38 cellular contexts compared by ENCODE assay signal in genomic region chr1:200136384-200136783, GRCh38.
"Had no signal": no experiment of that assay in that cellular context is flagged by ENCODE, and none has a peak within 500 bp of the region (broad histone marks: within the 10 kb centered on the region; RNA-seq: fewer than 3 reads in every experiment).

No MANE protein-coding gene starts in this region.

- H3K4me1 ChIP-seq: breast epithelium had no signal

- H3K27ac ChIP-seq: body of pancreas, brain microvascular endothelial cell, breast epithelium, VCaP had no signal

- H3K4me3 Mint-ChIP-seq: activated B cell treated with CpG ODN at 0.5 μM for 24 hours; activated CD4-positive, alpha-beta memory T cell treated with anti-CD3 and anti-CD28 coated beads for 36 hours; activated CD4-positive, alpha-beta T cell treated with anti-CD3 and anti-CD28 coated beads, Interleukin-2, amount 10 ng/mL, durations not matched to agents 24 days and 14 days; activated CD8-positive, alpha-beta T cell treated with anti-CD3 and anti-CD28 coated beads for 36 hours; activated naive CD4-positive, alpha-beta T cell treated with anti-CD3 and anti-CD28 coated beads for 36 hours; activated naive CD8-positive, alpha-beta T cell treated with anti-CD3 and anti-CD28 coated beads, Interleukin-2, amount 10 ng/mL, durations not matched to agents 7 days and 5 days; activated naive CD8-positive, alpha-beta T cell treated with anti-CD3 and anti-CD28 coated beads, Interleukin-2, amount 50 U/mL, for 24 hours; activated T-cell treated with anti-CD3 and anti-CD28 coated beads, Interleukin-2, amount 50 U/mL, for 4 hours; activated T-cell treated with anti-CD3 and anti-CD28 coated beads, Interleukin-2, amount 50 U/mL, for 72 hours; activated T-helper 1 cell treated with anti-CD3 and anti-CD28 coated beads, Interleukin-12 subunit alpha, Interleukin-12 subunit beta, Interleukin-2, Interleukin-4 antibody, amounts not matched to agents 30 ng/mL and 10 ng/mL and 1 ng/mL, durations not matched to agents 14 hours and 24 hours and 36 hours; activated T-helper 17 cell treated with anti-CD3 and anti-CD28 coated beads, Interleukin-2, amount 50 U/mL, for 72 hours; T-helper 1 cell treated with Interleukin-12 subunit alpha and Interleukin-12 subunit beta and Interleukin-4 antibody, amounts not matched to agents 30 μg/mL and 1 μg/mL, for 36 hours; T-helper 2 cell treated with Interferon-gamma antibody and Interleukin-4, amounts not matched to agents 5 μg/mL and 100 μg/mL, for 36 hours had no signal

- H3K27me3 ChIP-seq: body of pancreas, brain microvascular endothelial cell, breast epithelium had no signal

- H3K4me1 Mint-ChIP-seq: activated B cell treated with CpG ODN at 0.5 μM for 24 hours; activated CD4-positive, alpha-beta T cell treated with anti-CD3 and anti-CD28 coated beads, Interleukin-2, amount 10 ng/mL, durations not matched to agents 24 days and 14 days; activated naive CD8-positive, alpha-beta T cell treated with anti-CD3 and anti-CD28 coated beads, Interleukin-2, amount 50 U/mL, for 24 hours; activated T-helper 17 cell treated with anti-CD3 and anti-CD28 coated beads, Interleukin-2, amount 50 U/mL, for 72 hours had no signal

- H3K27ac Mint-ChIP-seq: activated B cell treated with CpG ODN at 0.5 μM for 24 hours; activated CD4-positive, alpha-beta memory T cell treated with anti-CD3 and anti-CD28 coated beads for 36 hours; activated CD4-positive, alpha-beta T cell treated with anti-CD3 and anti-CD28 coated beads, Interleukin-2, amount 10 ng/mL, durations not matched to agents 24 days and 14 days; activated CD8-positive, alpha-beta T cell treated with anti-CD3 and anti-CD28 coated beads for 36 hours; activated naive CD4-positive, alpha-beta T cell treated with anti-CD3 and anti-CD28 coated beads for 36 hours; activated naive CD4-positive, alpha-beta T cell treated with anti-CD3 and anti-CD28 coated beads, Interleukin-2, amount 50 U/mL, for 72 hours; activated naive CD8-positive, alpha-beta T cell treated with anti-CD3 and anti-CD28 coated beads, Interleukin-2, amount 10 ng/mL, durations not matched to agents 7 days and 5 days; activated naive CD8-positive, alpha-beta T cell treated with anti-CD3 and anti-CD28 coated beads, Interleukin-2, amount 50 U/mL, for 24 hours; activated T-cell treated with anti-CD3 and anti-CD28 coated beads, Interleukin-2, amount 50 U/mL, for 72 hours; activated T-helper 1 cell treated with anti-CD3 and anti-CD28 coated beads, Interleukin-12 subunit alpha, Interleukin-12 subunit beta, Interleukin-2, Interleukin-4 antibody, amounts not matched to agents 30 ng/mL and 10 ng/mL and 1 ng/mL, durations not matched to agents 14 hours and 24 hours and 36 hours; activated T-helper 17 cell treated with anti-CD3 and anti-CD28 coated beads, Interleukin-2, amount 50 U/mL, for 72 hours; T-helper 1 cell treated with Interleukin-12 subunit alpha and Interleukin-12 subunit beta and Interleukin-4 antibody, amounts not matched to agents 30 μg/mL and 1 μg/mL, for 36 hours; T-helper 2 cell treated with Interferon-gamma antibody and Interleukin-4, amounts not matched to agents 5 μg/mL and 100 μg/mL, for 36 hours had no signal

- H3K9me3 Mint-ChIP-seq: activated B cell treated with CpG ODN at 0.5 μM for 24 hours; activated CD4-positive, alpha-beta memory T cell treated with anti-CD3 and anti-CD28 coated beads for 36 hours; activated CD4-positive, alpha-beta T cell treated with anti-CD3 and anti-CD28 coated beads, Interleukin-2, amount 10 ng/mL, durations not matched to agents 24 days and 14 days; activated CD8-positive, alpha-beta T cell treated with anti-CD3 and anti-CD28 coated beads for 36 hours; activated naive CD4-positive, alpha-beta T cell treated with anti-CD3 and anti-CD28 coated beads for 36 hours; activated naive CD4-positive, alpha-beta T cell treated with anti-CD3 and anti-CD28 coated beads, Interleukin-2, amount 50 U/mL, for 72 hours; activated naive CD8-positive, alpha-beta T cell treated with anti-CD3 and anti-CD28 coated beads, Interleukin-2, amount 10 ng/mL, durations not matched to agents 7 days and 5 days; activated naive CD8-positive, alpha-beta T cell treated with anti-CD3 and anti-CD28 coated beads, Interleukin-2, amount 50 U/mL, for 24 hours; activated T-cell treated with anti-CD3 and anti-CD28 coated beads, Interleukin-2, amount 50 U/mL, for 4 hours; activated T-cell treated with anti-CD3 and anti-CD28 coated beads, Interleukin-2, amount 50 U/mL, for 72 hours; activated T-helper 1 cell treated with anti-CD3 and anti-CD28 coated beads, Interleukin-12 subunit alpha, Interleukin-12 subunit beta, Interleukin-2, Interleukin-4 antibody, amounts not matched to agents 30 ng/mL and 10 ng/mL and 1 ng/mL, durations not matched to agents 14 hours and 24 hours and 36 hours; activated T-helper 17 cell treated with anti-CD3 and anti-CD28 coated beads, Interleukin-2, amount 50 U/mL, for 72 hours; T-helper 1 cell treated with Interleukin-12 subunit alpha and Interleukin-12 subunit beta and Interleukin-4 antibody, amounts not matched to agents 30 μg/mL and 1 μg/mL, for 36 hours; T-helper 2 cell treated with Interferon-gamma antibody and Interleukin-4, amounts not matched to agents 5 μg/mL and 100 μg/mL, for 36 hours had no signal

- DNase-seq: activated B cell treated with CpG ODN at 0.5 μM for 24 hours; activated CD4-positive, alpha-beta memory T cell treated with anti-CD3 and anti-CD28 coated beads for 36 hours; activated CD4-positive, alpha-beta T cell treated with anti-CD3 and anti-CD28 coated beads for 4 hours; activated CD4-positive, alpha-beta T cell treated with anti-CD3 and anti-CD28 coated beads, Interleukin-2, amount 10 ng/mL, durations not matched to agents 24 days and 14 days; activated CD4-positive, alpha-beta T cell treated with anti-CD3 and anti-CD28 coated beads, Interleukin-2, amount 50 U/mL, for 1 hour; activated CD4-positive, alpha-beta T cell treated with anti-CD3 and anti-CD28 coated beads, Interleukin-2, amount 50 U/mL, for 4 hours; activated CD4-positive, CD25-positive, alpha-beta regulatory T cell treated with anti-CD3 and anti-CD28 coated beads, Interleukin-2, amount 50 U/mL, for 72 hours; activated CD8-positive, alpha-beta memory T cell treated with anti-CD3 and anti-CD28 coated beads, Interleukin-2, amount 50 U/mL, for 4 hours; activated CD8-positive, alpha-beta T cell treated with anti-CD3 and anti-CD28 coated beads for 36 hours; activated effector memory CD4-positive, alpha-beta T cell treated with anti-CD3 and anti-CD28 coated beads, Interleukin-2, amount 50 U/mL, for 16 hours; activated gamma-delta T cell treated with Interleukin-2 at 50 U/mL for 16 hours; activated naive CD4-positive, alpha-beta T cell; activated naive CD4-positive, alpha-beta T cell treated with anti-CD3 and anti-CD28 coated beads for 36 hours; activated naive CD4-positive, alpha-beta T cell treated with anti-CD3 and anti-CD28 coated beads, Interleukin-2, amount 50 U/mL, for 16 hours; activated naive CD8-positive, alpha-beta T cell treated with anti-CD3 and anti-CD28 coated beads, Interleukin-2, amount 10 ng/mL, durations not matched to agents 7 days and 5 days; activated naive CD8-positive, alpha-beta T cell treated with anti-CD3 and anti-CD28 coated beads, Interleukin-2, amount 50 U/mL, for 24 hours; activated T-cell treated with anti-CD3 and anti-CD28 coated beads for 4 hours; activated T-cell treated with anti-CD3 and anti-CD28 coated beads, Interleukin-2, amount 50 U/mL, for 1 hour; activated T-cell treated with anti-CD3 and anti-CD28 coated beads, Interleukin-2, amount 50 U/mL, for 4 hours; activated T-cell treated with anti-CD3 and anti-CD28 coated beads, Interleukin-2, amount 50 U/mL, for 72 hours; amygdala; anterior cingulate cortex; body of pancreas; brain microvascular endothelial cell; central memory CD4-positive, alpha-beta T cell; cerebellar nuclear complex; T-helper 1 cell; T-helper 2 cell; T-helper 9 cell had no signal

- H3K36me3 Mint-ChIP-seq: activated CD4-positive, alpha-beta memory T cell treated with anti-CD3 and anti-CD28 coated beads for 36 hours; activated naive CD4-positive, alpha-beta T cell treated with anti-CD3 and anti-CD28 coated beads, Interleukin-2, amount 50 U/mL, for 72 hours; activated naive CD8-positive, alpha-beta T cell treated with anti-CD3 and anti-CD28 coated beads, Interleukin-2, amount 10 ng/mL, durations not matched to agents 7 days and 5 days had no signal

- H3K36me3 ChIP-seq: brain microvascular endothelial cell, breast epithelium had no signal

- ATAC-seq: activated CD8-positive, alpha-beta T cell treated with anti-CD3 and anti-CD28 coated beads for 36 hours; activated naive CD4-positive, alpha-beta T cell treated with anti-CD3 and anti-CD28 coated beads, Interleukin-2, amount 50 U/mL, for 72 hours; activated naive CD8-positive, alpha-beta T cell treated with anti-CD3 and anti-CD28 coated beads, Interleukin-2, amount 50 U/mL, for 24 hours; activated T-cell treated with anti-CD3 and anti-CD28 coated beads, Interleukin-2, amount 50 U/mL, for 4 hours; activated T-cell treated with anti-CD3 and anti-CD28 coated beads, Interleukin-2, amount 50 U/mL, for 72 hours; activated T-helper 17 cell treated with anti-CD3 and anti-CD28 coated beads, Interleukin-2, amount 50 U/mL, for 72 hours; body of pancreas had no signal

- H3K27me3 Mint-ChIP-seq: activated B cell treated with CpG ODN at 0.5 μM for 24 hours; activated CD4-positive, alpha-beta memory T cell treated with anti-CD3 and anti-CD28 coated beads for 36 hours; activated CD8-positive, alpha-beta T cell treated with anti-CD3 and anti-CD28 coated beads for 36 hours; activated naive CD8-positive, alpha-beta T cell treated with anti-CD3 and anti-CD28 coated beads, Interleukin-2, amount 50 U/mL, for 24 hours; activated T-helper 17 cell treated with anti-CD3 and anti-CD28 coated beads, Interleukin-2, amount 50 U/mL, for 72 hours had no signal

- FAIRE-seq: astrocyte, TTC549 had no signal

- H3K4me3 ChIP-seq: body of pancreas, breast epithelium had no signal

- H3K9me3 ChIP-seq: body of pancreas, breast epithelium had no signal
